ENCODE assay signal across 11 cellular contexts in genomic region chr15:25684521-25685215, GRCh38.
DNase-seq lines count a peak whose midpoint lies in the region; ATAC-seq, FAIRE-seq and TF ChIP-seq lines count a peak whose summit lies in the region.
"Had no signal": no experiment of that assay in that cellular context is flagged by ENCODE, and none has a peak within 500 bp of the region (broad histone marks: within the 10 kb centered on the region; RNA-seq: fewer than 3 reads in every experiment).

No MANE protein-coding gene starts in this region.

- ATAC-seq in right cardiac atrium (peak; percentile 82), HG03139 (IDR thresholded peaks at IDR 0.05; ENCODE audit: unreplicated experiment) (no peak)

- no peaks in the 10 kb centered on the region for H3K79me1 ChIP-seq in H9 (ENCODE audit: insufficient read depth, low read depth, low read length, poor library complexity, severe bottlenecking)

- H3K9me3 ChIP-seq in astrocyte (ENCODE audit: insufficient read depth, low read depth, low read length) (no peaks in the 10 kb centered on the region), right cardiac atrium (ENCODE audit: control insufficient read depth, low read length) (no peaks in the 10 kb centered on the region), H9 (ENCODE audit: control insufficient read depth, low read depth, low read length) (no peaks in the 10 kb centered on the region), transverse colon (no peaks in the 10 kb centered on the region)
- H3K9me3 ChIP-seq: prostate gland had no signal

- H3K27me3 ChIP-seq in astrocyte (ENCODE audit: insufficient read depth, low read length) (no peaks in the 10 kb centered on the region), right cardiac atrium (ENCODE audit: control insufficient read depth, insufficient read depth) (no peaks in the 10 kb centered on the region), H9 (ENCODE audit: insufficient read depth, low read length) (no peaks in the 10 kb centered on the region), transverse colon (no peaks in the 10 kb centered on the region)

- H3K4me3 ChIP-seq in astrocyte (ENCODE audit: insufficient read depth, low read depth, low read length) (peak overlapping the region; percentile 19), right cardiac atrium (ENCODE audit: low read length) (no peak overlapping the region), transverse colon (no peak overlapping the region)
- H3K4me3 ChIP-seq: prostate gland had no signal

- H4K5ac ChIP-seq in H9 (ENCODE audit: insufficient read length, low read depth, low read length) = no peak overlapping the region

- H3T11ph ChIP-seq in H9 (ENCODE audit: low read length) = no peak overlapping the region

- TF ChIP-seq POLR2A in transverse colon (IDR thresholded peaks at IDR 0.05) = no peak

- H2BK12ac ChIP-seq in H9 (ENCODE audit: insufficient read length, low read depth, low read length) = no peak overlapping the region

- H3K4me1 Mint-ChIP-seq in astrocyte (ENCODE audit: low read depth, unreplicated experiment) = peaks cover 18% of the 10 kb centered on the region
- peaks cover 18 to 39% of the 10 kb centered on the region in 2 experiments for H3K4me1 Mint-ChIP-seq in H9

- no peak overlapping the region for H2BK20ac ChIP-seq in H9 (ENCODE audit: low read depth, low read length, poor library complexity, severe bottlenecking)

- H3K27ac Mint-ChIP-seq in astrocyte (ENCODE audit: unreplicated experiment) = peak overlapping the region; percentile 83
- no peak overlapping the region; a peak in 1 of 7 replicates for H3K27ac Mint-ChIP-seq in H9

- H3K4me3 Mint-ChIP-seq in astrocyte (ENCODE audit: unreplicated experiment) (no peak overlapping the region), H9 (no peak overlapping the region)

- no peak overlapping the region for H2BK15ac ChIP-seq in H9 (ENCODE audit: low read depth, low read length)

- no peaks in the 10 kb centered on the region for H3K79me2 ChIP-seq in astrocyte (ENCODE audit: insufficient read depth, low read length)
- H3K79me2 ChIP-seq in H9 (ENCODE audit: insufficient read depth, low read length) = no peaks in the 10 kb centered on the region

- H3K36me3 Mint-ChIP-seq in astrocyte (ENCODE audit: low read depth, unreplicated experiment) (peaks cover 44% of the 10 kb centered on the region), H9 (ENCODE audit: insufficient read depth in 1 of 3, low read depth in 3 of 3) (peaks cover 5 to 13% (median 12%) of the 10 kb centered on the region in 3 experiments; a peak in 6 of 7 replicates)

- no peak overlapping the region for H3K23ac ChIP-seq in H9 (ENCODE audit: insufficient read length, low read depth, low read length)

- H3K9me3 Mint-ChIP-seq in astrocyte (ENCODE audit: unreplicated experiment) (no peaks in the 10 kb centered on the region), H9 (peaks cover 3 to 8% of the 10 kb centered on the region in 2 experiments; a peak in 3 of 5 replicates)

- H2AFZ ChIP-seq in astrocyte (ENCODE audit: low read depth, low read length) (no peak overlapping the region), H9 (ENCODE audit: low read length) (no peak overlapping the region)

- WGBS in right cardiac atrium = 58% methylated on average over 10 of the region's 10 CpGs
- WGBS in H9 (ENCODE audit: extremely low coverage, insufficient read length, low lambda C conversion rate) = no CpG with 5 or more reads among the region's 10 CpGs
- 47 to 64% methylated on average over 5 to 10 of the region's 10 CpGs for WGBS in transverse colon (ENCODE audit: low coverage in 1 of 2), 2 donors

- FAIRE-seq in astrocyte (lab: Jason Lieb, UNC) = peak; percentile 89

- H3K14ac ChIP-seq in H9 (ENCODE audit: insufficient read depth, low read length) = no peak overlapping the region

- no peak overlapping the region for H2AK5ac ChIP-seq in H9 (ENCODE audit: insufficient read length, low read length)

- no peak for TF ChIP-seq EP300 in transverse colon (IDR thresholded peaks at IDR 0.05; ENCODE audit: low read depth)

- no peak overlapping the region for H2BK120ac ChIP-seq in H9 (ENCODE audit: low read depth, low read length, poor library complexity, severe bottlenecking)

- in situ Hi-C loops in transverse colon (cut with MboI; ENCODE audit: low pct_ligation_motif_present in 1 of 4, low pct_unique_long_range_greater_than_20kb in 1 of 4, low sequenced_read_pairs in 3 of 4) = no loop called here

- H3K4ac ChIP-seq in H9 (ENCODE audit: low read depth, low read length) = no peak overlapping the region

- H4K91ac ChIP-seq in H9 (ENCODE audit: insufficient read length, low read depth, low read length) = no peak overlapping the region

- DNase-seq in Ammon's horn (ENCODE audit: low spot score) (peak; percentile 82), astrocyte (ENCODE audit: low read depth) (peak; percentile 83), right cardiac atrium (peak; percentile 73 to 86 (median 75)), putamen (ENCODE audit: low spot score) (peak; percentile 83), T1000 (lab: John Stamatoyannopoulos, UW) (no peak), H9 (no peak), transverse colon (no peak)
- DNase-seq: activated naive CD4-positive, alpha-beta T cell treated with anti-CD3 and anti-CD28 coated beads, Interleukin-2, amount 50 U/mL, for 16 hours had no signal

- H3K56ac ChIP-seq in H9 (ENCODE audit: insufficient read length, low read depth, low read length) = no peak overlapping the region

- H3K9ac ChIP-seq in astrocyte (ENCODE audit: low read length) = peak overlapping the region; percentile 22
- H3K9ac ChIP-seq in H9 (ENCODE audit: extremely low read depth, insufficient read length, low read length) = no peak overlapping the region
- H3K9ac ChIP-seq: KMS-11 had no signal

- H3K4me1 ChIP-seq in astrocyte (ENCODE audit: insufficient read depth, low read length) (peaks cover 20% of the 10 kb centered on the region), right cardiac atrium (ENCODE audit: control insufficient read depth, insufficient read depth, low read length) (peaks cover 14% of the 10 kb centered on the region), H9 (ENCODE audit: insufficient read depth, low read length) (no peaks in the 10 kb centered on the region), transverse colon (peaks cover 0 to 5% (median 0%) of the 10 kb centered on the region in 4 donors)
- H3K4me1 ChIP-seq: prostate gland had no signal

- no peak overlapping the region for H2BK5ac ChIP-seq in H9 (ENCODE audit: insufficient read length, low read length)

- no peaks in the 10 kb centered on the region for H3K23me2 ChIP-seq in H9 (ENCODE audit: insufficient read length, low read depth, low read length, poor library complexity, severe bottlenecking)

- H3K18ac ChIP-seq in H9 (ENCODE audit: insufficient read length, low read depth, low read length) = no peak overlapping the region

- peak overlapping the region; percentile 64 for H3K27ac ChIP-seq in astrocyte (ENCODE audit: low read depth, low read length)
- no peak overlapping the region for H3K27ac ChIP-seq in right cardiac atrium (ENCODE audit: low read length)
- H3K27ac ChIP-seq in H9 (ENCODE audit: insufficient read length, low read depth, low read length) = no peak overlapping the region
- H3K27ac ChIP-seq in transverse colon = peak overlapping the region in 2 of 4 donors; percentile 20 to 33
- H3K27ac ChIP-seq: KMS-11, prostate gland had no signal

- H4K8ac ChIP-seq in H9 (replicated peaks; ENCODE audit: insufficient read length, low read depth, low read length) = no peak overlapping the region

- H3K27me3 Mint-ChIP-seq in astrocyte (ENCODE audit: low read depth, unreplicated experiment) = peaks cover 4% of the 10 kb centered on the region
- H3K27me3 Mint-ChIP-seq in H9 (ENCODE audit: low read depth) = peaks cover 19% of the 10 kb centered on the region

- intact Hi-C loops in right cardiac atrium (cut with DNase I) (no loop called here), transverse colon (cut with DNase I; ENCODE audit: low total_unique reads) (no loop called here)

- H3K4me2 ChIP-seq in astrocyte (ENCODE audit: low read length) = peak overlapping the region; percentile 51
- no peak overlapping the region for H3K4me2 ChIP-seq in H9 (ENCODE audit: insufficient read depth, insufficient read length, low read length)
- H3K4me2 ChIP-seq: KMS-11 had no signal

- H3K36me3 ChIP-seq in astrocyte (ENCODE audit: insufficient read depth, low read length) (peaks cover 4% of the 10 kb centered on the region), transverse colon (no peaks in the 10 kb centered on the region)
- H3K36me3 ChIP-seq: prostate gland had no signal

- TF ChIP-seq CTCF in astrocyte (IDR thresholded peaks at IDR 0.05; ENCODE audit: insufficient read depth, low read depth, low read length) = no peak
- no peak for TF ChIP-seq CTCF in H9 (conservative IDR thresholded peaks at IDR 0.05)
- TF ChIP-seq CTCF in transverse colon (IDR thresholded peaks at IDR 0.05) = no peak

- H4K20me1 ChIP-seq in astrocyte (ENCODE audit: insufficient read depth, low read length) (no peaks in the 10 kb centered on the region), H9 (ENCODE audit: control insufficient read depth, insufficient read depth, insufficient read length) (peaks cover 3% of the 10 kb centered on the region)

Comparison
In these comparisons a context has a peak if more than half of its experiments do, and no peak if none do; other contexts are left out.
1. DNase-seq: peak in Ammon's horn (single experiment), astrocyte (single experiment), right cardiac atrium (3 of 3) and putamen (single experiment); none in T1000 (single experiment), H9 (single experiment) and transverse colon (single experiment).